Comparison of ENCODE assay signal across 8 cellular contexts in genomic region chr3:9934235-9934621, GRCh38. TPM values are rescaled to one million over a fixed set of nuclear protein-coding genes. Genes with fewer than 3 reads are reported as not detected.
DNase-seq lines count a peak whose midpoint lies in the region; ATAC-seq and TF ChIP-seq lines count a peak whose summit lies in the region.

No MANE protein-coding gene starts in this region.

- H3K36me3 ChIP-seq in PC-3 (ENCODE audit: low read depth, low read length): peaks cover 14% of the 10 kb centered on the region

- peak overlapping the region; percentile 92 to 99 (median 94) for H3K4me3 Mint-ChIP-seq in nephron

- H3K4me3 ChIP-seq in PC-3 (ENCODE audit: low read length) (peak overlapping the region; percentile 72), dorsolateral prefrontal cortex (peak overlapping the region; percentile 55 to 97 (median 87))

- H3K9me3 ChIP-seq in PC-3 (ENCODE audit: low read length): no peaks in the 10 kb centered on the region

- intact Hi-C loops in PC-3 (cut with micrococcal nuclease): loop anchor here (5.0 kb wide), 1 partner anchor 217 kb away; no protein-coding TSS in a partner anchor
- intact Hi-C loops in dorsolateral prefrontal cortex (cut with DNase I): loop anchor here (5.0 to 10.0 kb wide), 4 partner anchors 91 to 181 kb away; partner anchors contain the start of genes ARPC4 (in 1 of the 2), BRK1 (in 1 of the 2), FANCD2 (in 1 of the 2) and RPUSD3 (in 1 of the 2)

- H4K20me1 ChIP-seq in PC-3 (ENCODE audit: low read length): no peaks in the 10 kb centered on the region

- peak; percentile 29 for TF ChIP-seq CTCF in GM12873 (IDR thresholded peaks at IDR 0.05; ENCODE audit: insufficient read depth, low read depth, low read length, missing control alignments)
- TF ChIP-seq CTCF in PC-3 (conservative IDR thresholded peaks at IDR 0.05; ENCODE audit: low read depth, low read length): peak; percentile 32; the same call in 1 of the 2 replicates
- peak in 12 of 56 donors; percentile 3 to 31 (median 16) for TF ChIP-seq CTCF in dorsolateral prefrontal cortex (IDR thresholded peaks at IDR 0.05 in 54 of 56, conservative IDR thresholded peaks at IDR 0.05 in 2 of 56; ENCODE audit: low read depth in 1 of 56, partially characterized antibody in 56 of 56)
- peak; percentile 16 to 32 (median 18) for TF ChIP-seq CTCF in nephron (IDR thresholded peaks at IDR 0.05; ENCODE audit: unreplicated experiment in 3 of 3)

- H3K9me3 Mint-ChIP-seq in nephron: no peaks in the 10 kb centered on the region

- CTCF ChIA-PET in PC-3 (lab: Charles Lee): interaction anchor here (2.0 kb wide), 1 partner anchor 12 kb away, joined by 24 read pairs; no protein-coding TSS in a partner anchor

- peaks cover 3% of the 10 kb centered on the region for H3K27me3 Mint-ChIP-seq in nephron (ENCODE audit: low read depth)

- H3K4me1 ChIP-seq in PC-3 (ENCODE audit: insufficient read depth, low read length): peaks cover 33% of the 10 kb centered on the region

- H3K36me3 Mint-ChIP-seq in nephron (ENCODE audit: low read depth): peaks cover 20% of the 10 kb centered on the region

- H3K27ac ChIP-seq in PC-3 (ENCODE audit: low read length) (peak overlapping the region; percentile 84), dorsolateral prefrontal cortex (peak overlapping the region in 58 of 59 donors; percentile 62 to 98 (median 93))

- H3K9ac ChIP-seq in PC-3 (ENCODE audit: low read length): peak overlapping the region; percentile 81

- H2AFZ ChIP-seq in PC-3 (ENCODE audit: low read length): peak overlapping the region; percentile 84

- H3K9me2 ChIP-seq in PC-3 (replicated peaks; ENCODE audit: low read length): no peaks in the 10 kb centered on the region

- H3K79me2 ChIP-seq in PC-3 (ENCODE audit: low read length): peaks cover 19% of the 10 kb centered on the region

- ATAC-seq in PC-3: no peak; the same call in 1 of the 2 replicates
- no peak for ATAC-seq in HG02973 (IDR thresholded peaks at IDR 0.05; ENCODE audit: unreplicated experiment)
- ATAC-seq in GM21381 (IDR thresholded peaks at IDR 0.05; ENCODE audit: unreplicated experiment): no peak

- H3K27me3 ChIP-seq in PC-3 (ENCODE audit: low read length): no peaks in the 10 kb centered on the region
- H3K27me3 ChIP-seq in dorsolateral prefrontal cortex: no peaks in the 10 kb centered on the region

- H3K4me2 ChIP-seq in PC-3 (ENCODE audit: low read length): peak overlapping the region; percentile 91

- peaks cover 12% of the 10 kb centered on the region for H3K4me1 Mint-ChIP-seq in nephron

- H3K27ac Mint-ChIP-seq in nephron: peak overlapping the region; percentile 70 to 96 (median 85)

- BruUV-seq in PC-3 (replicated peaks; lab: Mats Ljungman, UMichigan): TSS peak; percentile 55

- DNase-seq in PC-3 (no peak), dorsolateral prefrontal cortex (no peak), HuH-7.5 (ENCODE audit: low spot score) (no peak), NCI-H526 treated with DMSO at 0.1 percent for 48 hours (lab: John Stamatoyannopoulos, UW) (no peak)

- POLR2A ChIA-PET in PC-3 (lab: Charles Lee; ENCODE audit: unreplicated experiment): interaction anchor here (1.9 kb wide), 1 partner anchor 18 kb away, joined by 25 read pairs; the partner anchor contains the start of gene IL17RC

- no peaks in the 10 kb centered on the region for H3F3A ChIP-seq in PC-3 (ENCODE audit: low read length, unreplicated experiment)

RNA-seq across cellular contexts. Expression of gene CRELD1, which starts 0.6 kb away (rescaled TPM):
- total RNA-seq in PC-3 (2014; rRNA removed) (22.0 and 28.3 TPM in 2 replicates), dorsolateral prefrontal cortex (100 to 1,000 TPM in 31 of 120 experiments, 10 to 100 TPM in 89; 53.2 to 167 (median 87.2) TPM)

RNA-seq across cellular contexts. Expression of gene IL17RC, which starts 17.3 kb away (rescaled TPM):
- total RNA-seq in PC-3 (2014; rRNA removed) (116 and 138 TPM in 2 replicates), dorsolateral prefrontal cortex (10 to 100 TPM; 11.3 to 43.7 (median 21.9) TPM)

RNA-seq across cellular contexts. Expression of gene PRRT3, which starts 18.0 kb away (rescaled TPM):
- 4.4 and 5.0 TPM in 2 replicates for total RNA-seq in PC-3 (2014; rRNA removed)
- 10 to 100 TPM; 13.3 to 49.4 (median 36.1) TPM for total RNA-seq in dorsolateral prefrontal cortex

RNA-seq across cellular contexts. Expression of gene IL17RE, which starts 31.6 kb away (rescaled TPM):
- total RNA-seq in PC-3 (2014; rRNA removed): 4.0 and 4.7 TPM in 2 replicates
- total RNA-seq in dorsolateral prefrontal cortex: 1 to 10 TPM in 102 of 120 experiments, under 1 TPM in 18; 0.36 to 5.5 (median 1.5) TPM

RNA-seq across cellular contexts. Expression of gene JAGN1, which starts 43.8 kb away (rescaled TPM):
- total RNA-seq in PC-3 (2014; rRNA removed) (32.5 and 34.1 TPM in 2 replicates), dorsolateral prefrontal cortex (10 to 100 TPM; 11.2 to 25.9 (median 17.3) TPM)
